In the genomic region with DNA sequence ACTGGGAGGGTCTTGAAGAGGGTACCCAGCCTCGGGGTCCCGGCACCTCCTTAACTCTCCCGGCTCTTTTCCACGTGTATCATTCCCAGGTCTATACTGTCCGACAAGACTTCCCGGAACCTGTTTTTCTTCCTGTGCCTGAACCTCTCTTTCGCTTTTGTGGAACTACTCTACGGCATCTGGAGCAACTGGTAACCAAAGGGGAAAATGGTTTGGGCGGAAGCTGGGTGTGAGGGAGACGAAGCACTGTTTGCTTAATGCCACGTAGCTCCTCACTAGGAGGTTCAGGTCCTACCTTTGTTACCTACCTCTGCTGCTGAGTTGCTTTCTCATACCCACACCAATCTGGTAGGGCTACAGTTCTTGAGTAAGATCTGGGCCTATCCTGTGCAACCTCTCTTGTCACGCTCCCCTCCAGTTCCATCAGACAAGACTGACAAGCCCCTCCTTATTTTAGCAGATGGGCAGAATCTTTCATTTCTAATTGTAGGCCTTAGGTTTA, we compare ENCODE assay signal across 8 cellular contexts. TPM values are rescaled to one million over a fixed set of nuclear protein-coding genes. Genes with fewer than 3 reads are reported as not detected.
DNase-seq lines count a peak whose midpoint lies in the region; ATAC-seq and TF ChIP-seq lines count a peak whose summit lies in the region.

No MANE protein-coding gene starts in this region.

- intact Hi-C loops in tibial artery (cut with DNase I; ENCODE audit: low total_unique reads): no loop called here

- peak overlapping the region; percentile 100 for H3K27ac Mint-ChIP-seq in CD4-positive, CD25-positive, alpha-beta regulatory T cell
- H3K27ac Mint-ChIP-seq in activated T-cell treated with anti-CD3 and anti-CD28 coated beads, Interleukin-2, amount 50 U/mL, for 24 hours: peak overlapping the region; percentile 99

- H3K36me3 ChIP-seq in CD4-positive, CD25-positive, alpha-beta regulatory T cell (ENCODE audit: control insufficient read depth, insufficient read depth, low read length): peaks cover 25% of the 10 kb centered on the region
- H3K36me3 ChIP-seq in NT2/D1 (ENCODE audit: insufficient read depth, insufficient read length, low read length) (peaks cover 44% of the 10 kb centered on the region), neutrophil (peaks cover 10% of the 10 kb centered on the region), tibial artery (peaks cover 0 to 14% (median 9%) of the 10 kb centered on the region in 3 donors)

- H3K36me3 Mint-ChIP-seq in CD4-positive, CD25-positive, alpha-beta regulatory T cell: peaks cover 25% of the 10 kb centered on the region
- H3K36me3 Mint-ChIP-seq in activated T-cell treated with anti-CD3 and anti-CD28 coated beads, Interleukin-2, amount 50 U/mL, for 24 hours (ENCODE audit: low read depth): peaks cover 72% of the 10 kb centered on the region

- H3K9me3 ChIP-seq in CD4-positive, CD25-positive, alpha-beta regulatory T cell (ENCODE audit: control insufficient read depth in 2 of 2, low read length in 2 of 2): no peaks in the 10 kb centered on the region
- H3K9me3 ChIP-seq in NT2/D1 (ENCODE audit: insufficient read depth, low read length) (peaks cover 14% of the 10 kb centered on the region; the same call in 1 of the 2 replicates), neutrophil (no peaks in the 10 kb centered on the region), tibial artery (no peaks in the 10 kb centered on the region)

- peak overlapping the region; percentile 95 for H3K9ac ChIP-seq in NT2/D1 (ENCODE audit: insufficient read length, low read depth)

- H3K4me3 Mint-ChIP-seq in CD4-positive, CD25-positive, alpha-beta regulatory T cell: peak overlapping the region; percentile 97 to 100 (median 98)
- peak overlapping the region; percentile 98 for H3K4me3 Mint-ChIP-seq in activated T-cell treated with anti-CD3 and anti-CD28 coated beads, Interleukin-2, amount 50 U/mL, for 24 hours

- DNase-seq in CD4-positive, CD25-positive, alpha-beta regulatory T cell: peak; percentile 57 to 88 (median 77)
- DNase-seq in NT2/D1 (ENCODE audit: low read depth, low spot score) (no peak), fibroblast of gingiva (ENCODE audit: low read depth) (peak; percentile 43), tibial artery (peak in 1 of 2 donors; percentile 20)
- DNase-seq in activated T-cell treated with anti-CD3 and anti-CD28 coated beads, Interleukin-2, amount 50 U/mL, for 24 hours: peak; percentile 64

- TF ChIP-seq POLR2A in GM19193 (IDR thresholded peaks at IDR 0.05; ENCODE audit: extremely low read depth, insufficient read depth, insufficient read length): peak; percentile 40

- H3K4me3 ChIP-seq in CD4-positive, CD25-positive, alpha-beta regulatory T cell (ENCODE audit: low read depth, low read length): peak overlapping the region; percentile 95
- H3K4me3 ChIP-seq in NT2/D1 (ENCODE audit: insufficient read length, low read depth) (peak overlapping the region; percentile 95), neutrophil (ENCODE audit: low read depth in 1 of 2, low read length in 1 of 2) (peak overlapping the region; percentile 76 to 99), tibial artery (peak overlapping the region; percentile 73 to 78)

- no peaks in the 10 kb centered on the region for H3K27me3 ChIP-seq in CD4-positive, CD25-positive, alpha-beta regulatory T cell (ENCODE audit: control insufficient read depth, insufficient read depth, low read length)
- no peaks in the 10 kb centered on the region for H3K27me3 ChIP-seq in NT2/D1 (ENCODE audit: insufficient read depth, insufficient read length)
- H3K27me3 ChIP-seq in neutrophil: no peaks in the 10 kb centered on the region
- no peaks in the 10 kb centered on the region for H3K27me3 ChIP-seq in tibial artery

- peaks cover 37% of the 10 kb centered on the region for H3K4me1 ChIP-seq in CD4-positive, CD25-positive, alpha-beta regulatory T cell (ENCODE audit: control insufficient read depth, insufficient read depth, low read length, poor library complexity, severe bottlenecking)
- no peaks in the 10 kb centered on the region for H3K4me1 ChIP-seq in NT2/D1 (ENCODE audit: insufficient read depth, insufficient read length)
- peaks cover 16 to 25% of the 10 kb centered on the region in 2 experiments for H3K4me1 ChIP-seq in neutrophil (ENCODE audit: control insufficient read depth in 1 of 2, insufficient read depth in 1 of 2, low read depth in 1 of 2, low read length in 1 of 2)
- H3K4me1 ChIP-seq in tibial artery: peaks cover 0 to 32% (median 15%) of the 10 kb centered on the region in 4 donors

- H3K27me3 Mint-ChIP-seq in CD4-positive, CD25-positive, alpha-beta regulatory T cell: peaks cover 6% of the 10 kb centered on the region
- no peaks in the 10 kb centered on the region for H3K27me3 Mint-ChIP-seq in activated T-cell treated with anti-CD3 and anti-CD28 coated beads, Interleukin-2, amount 50 U/mL, for 24 hours

- H3K27ac ChIP-seq in CD4-positive, CD25-positive, alpha-beta regulatory T cell (ENCODE audit: insufficient read depth, low read length, poor library complexity, severe bottlenecking): peak overlapping the region; percentile 98
- H3K27ac ChIP-seq in neutrophil (peak overlapping the region; percentile 87), tibial artery (peak overlapping the region; percentile 81 to 93)

- peaks cover 16 to 72% (median 49%) of the 10 kb centered on the region in 4 donors for H3K4me1 Mint-ChIP-seq in CD4-positive, CD25-positive, alpha-beta regulatory T cell
- H3K4me1 Mint-ChIP-seq in activated T-cell treated with anti-CD3 and anti-CD28 coated beads, Interleukin-2, amount 50 U/mL, for 24 hours (ENCODE audit: low read depth): peaks cover 68% of the 10 kb centered on the region

- TF ChIP-seq CTCF in neutrophil (IDR thresholded peaks at IDR 0.05): no peak
- no peak for TF ChIP-seq CTCF in tibial artery (IDR thresholded peaks at IDR 0.05)

- H3K9me3 Mint-ChIP-seq in CD4-positive, CD25-positive, alpha-beta regulatory T cell: peaks cover 0 to 6% (median 0%) of the 10 kb centered on the region in 7 donors
- H3K9me3 Mint-ChIP-seq in activated T-cell treated with anti-CD3 and anti-CD28 coated beads, Interleukin-2, amount 50 U/mL, for 24 hours: no peaks in the 10 kb centered on the region

- peak; percentile 85 to 87 for ATAC-seq in CD4-positive, CD25-positive, alpha-beta regulatory T cell (ENCODE audit: low read depth in 2 of 2)
- ATAC-seq in HG03342 (IDR thresholded peaks at IDR 0.05; ENCODE audit: unreplicated experiment): peak; percentile 55

RNA-seq across cellular contexts. Expression of a gene that starts 0.6 kb away (rescaled TPM):
- 29.1 TPM for total RNA-seq in CD4-positive, CD25-positive, alpha-beta regulatory T cell
- 10 to 100 TPM; 12.8 to 16.8 (median 13.9) TPM for polyA plus RNA-seq in CD4-positive, CD25-positive, alpha-beta regulatory T cell

RNA-seq across cellular contexts. Expression of a gene that starts 1.9 kb away (rescaled TPM):
- 1.6 TPM for total RNA-seq in CD4-positive, CD25-positive, alpha-beta regulatory T cell
- polyA plus RNA-seq in CD4-positive, CD25-positive, alpha-beta regulatory T cell: 1 to 10 TPM in 2 of 4 donors, under 1 TPM in 2; 0.91 to 2.7 (median 1.3) TPM
